Comparison of ENCODE assay signal across 8 cellular contexts in genomic region chr2:191165190-191165643, GRCh38. TPM values are rescaled to one million over a fixed set of nuclear protein-coding genes. Genes with fewer than 3 reads are reported as not detected.
A peak's percentile ranks its signal among the peaks of the same experiment; 100 is the strongest.
DNase-seq lines count a peak whose midpoint lies in the region; ATAC-seq and TF ChIP-seq lines count a peak whose summit lies in the region.

No MANE protein-coding gene starts in this region.

- H3K27ac Mint-ChIP-seq in CD8-positive, alpha-beta T cell: no peak overlapping the region

- no peaks in the 10 kb centered on the region for H3K36me3 ChIP-seq in CD8-positive, alpha-beta T cell (ENCODE audit: insufficient read depth, low read length)
- H3K36me3 ChIP-seq in tibial artery: no peaks in the 10 kb centered on the region

- POLR2A ChIA-PET in CD8-positive, alpha-beta T cell (lab: Charles Lee): no interaction called here

- peak in 1 of 7 experiments; percentile 32 for DNase-seq in CD8-positive, alpha-beta T cell
- DNase-seq in NOMO-1 treated with dmso at 0.1 percent for 144 hours (lab: John Stamatoyannopoulos, UW; ENCODE audit: unreplicated experiment) (peak; percentile 7), cardiac fibroblast (ENCODE audit: low read depth in 2 of 2) (peak; percentile 80 to 82), left lobe of liver (ENCODE audit: low spot score) (no peak), tibial artery (no peak), T-helper 9 cell (no peak)

- H3K4me1 ChIP-seq in CD8-positive, alpha-beta T cell (ENCODE audit: insufficient read depth, low read length): no peaks in the 10 kb centered on the region
- H3K4me1 ChIP-seq in tibial artery: peaks cover 0 to 33% (median 25%) of the 10 kb centered on the region in 4 donors

- no peaks in the 10 kb centered on the region for H3K27me3 Mint-ChIP-seq in CD8-positive, alpha-beta T cell (ENCODE audit: low read depth)

- intact Hi-C loops in CD8-positive, alpha-beta T cell (cut with DNase I, micrococcal nuclease): loop anchor here (1.0 to 10.0 kb wide), 11 partner anchors 54 to 998 kb away; partner anchors contain the start of gene MYO1B (in 1 of the 2)
- intact Hi-C loops in tibial artery (cut with DNase I; ENCODE audit: low total_unique reads): no loop called here

- CTCF ChIA-PET in CD8-positive, alpha-beta T cell (lab: Charles Lee): interaction anchor here (0.6 to 14.5 kb wide), 40 partner anchors 9 to 998 kb away, joined by 3 to 483 read pairs (median 4); partner anchors contain the start of gene STAT4

- no peaks in the 10 kb centered on the region for H3K27me3 ChIP-seq in CD8-positive, alpha-beta T cell (ENCODE audit: insufficient read depth, low read length)
- no peaks in the 10 kb centered on the region for H3K27me3 ChIP-seq in tibial artery

- no peak overlapping the region for H3K4me3 Mint-ChIP-seq in CD8-positive, alpha-beta T cell

- peaks cover 7% of the 10 kb centered on the region for H3K4me1 Mint-ChIP-seq in CD8-positive, alpha-beta T cell (ENCODE audit: low read depth)

- H3K36me3 Mint-ChIP-seq in CD8-positive, alpha-beta T cell: no peaks in the 10 kb centered on the region

- no peaks in the 10 kb centered on the region for H3K9me3 Mint-ChIP-seq in CD8-positive, alpha-beta T cell

- H3K9me3 ChIP-seq in CD8-positive, alpha-beta T cell (ENCODE audit: low read length): no peaks in the 10 kb centered on the region
- H3K9me3 ChIP-seq in tibial artery: no peaks in the 10 kb centered on the region

- peak; percentile 69 for ATAC-seq in CD8-positive, alpha-beta T cell
- ATAC-seq in GM18867 (IDR thresholded peaks at IDR 0.05; ENCODE audit: unreplicated experiment) (peak; percentile 84), HG03196 (IDR thresholded peaks at IDR 0.05; ENCODE audit: unreplicated experiment) (peak; percentile 55), left lobe of liver (peak; percentile 72)

- no peak overlapping the region for H3K27ac ChIP-seq in CD8-positive, alpha-beta T cell (ENCODE audit: low read depth, low read length)
- no peak overlapping the region for H3K27ac ChIP-seq in tibial artery

- TF ChIP-seq CTCF in CD8-positive, alpha-beta T cell (IDR thresholded peaks at IDR 0.05): peak; percentile 86
- TF ChIP-seq CTCF in cardiac fibroblast (IDR thresholded peaks at IDR 0.05; ENCODE audit: low read depth, low read length): peak; percentile 68
- peak; percentile 39 to 54 for TF ChIP-seq CTCF in tibial artery (IDR thresholded peaks at IDR 0.05)

- no peak overlapping the region for H3K4me3 ChIP-seq in CD8-positive, alpha-beta T cell (ENCODE audit: low read depth, low read length)
- H3K4me3 ChIP-seq in cardiac fibroblast (replicated peaks in 1 of 2; ENCODE audit: low read depth in 2 of 2, low read length in 2 of 2) (no peak overlapping the region), tibial artery (no peak overlapping the region)

RNA-seq across cellular contexts. Expression of gene STAT4, which starts 14.4 kb away (rescaled TPM):
- total RNA-seq in CD8-positive, alpha-beta T cell: 100 to 1,000 TPM; 136 to 141 TPM
- 0.98 TPM for total RNA-seq in left lobe of liver

Comparison
In these comparisons a context has a peak if more than half of its experiments do, and no peak if none do; other contexts are left out.
1. DNase-seq: peak in NOMO-1 treated with dmso at 0.1 percent for 144 hours (single experiment) and cardiac fibroblast (2 of 2); none in left lobe of liver (single experiment), tibial artery (0 of 2) and T-helper 9 cell (single experiment).
2. RNA of gene STAT4, which starts 14.4 kb away (total RNA-seq): 136 to 141 TPM in CD8-positive, alpha-beta T cell; 0.98 TPM in left lobe of liver (single experiment); every median in the first group is over 10 times any median in the second.
3. Peak in every context shown above with its lines, with median percentiles within 50 percentile points of each other: ATAC-seq and CTCF ChIP-seq.